In the genomic region with DNA sequence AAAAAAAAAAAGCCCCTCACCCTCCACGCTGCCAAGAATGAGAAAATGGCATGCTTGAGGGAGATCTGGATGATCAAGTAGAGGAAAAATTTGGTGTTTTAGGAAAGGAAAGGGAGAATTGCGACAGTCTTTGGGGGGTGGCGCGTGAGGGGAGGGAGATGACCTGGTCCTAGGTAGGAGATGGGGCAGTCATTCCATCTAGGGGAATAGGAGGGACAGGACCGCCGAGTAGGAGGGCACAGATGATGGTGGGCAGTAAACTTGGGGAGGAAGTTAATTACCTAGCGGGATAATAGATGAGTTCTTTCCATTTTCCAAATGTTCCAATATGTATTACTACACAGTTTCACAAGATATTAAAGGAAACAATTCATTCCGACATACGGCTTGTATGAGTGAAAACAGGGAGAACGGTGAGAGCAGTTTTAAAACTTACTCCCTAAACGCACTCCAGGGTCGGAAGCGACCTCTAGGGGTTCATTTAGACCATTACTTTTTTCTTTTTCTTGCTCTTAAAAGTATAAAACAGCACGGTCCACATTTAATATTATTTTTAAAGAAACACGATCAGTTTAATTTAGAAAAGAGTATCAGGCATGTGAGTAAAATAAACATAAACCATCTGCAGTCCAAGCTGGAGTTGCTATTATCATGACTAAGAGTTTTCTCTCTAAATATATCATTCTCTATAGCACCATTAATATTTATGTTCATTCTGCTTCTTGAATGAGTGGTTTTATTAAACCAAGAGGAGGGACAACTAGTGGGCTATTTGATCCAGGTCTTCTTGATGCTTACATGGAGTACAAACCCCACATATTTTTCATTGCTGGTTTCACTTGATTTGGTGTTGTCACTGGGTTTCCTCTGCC, we compare ENCODE assay signal across 8 cellular contexts. TPM values are rescaled to one million over a fixed set of nuclear protein-coding genes. Genes with fewer than 3 reads are reported as not detected.
DNase-seq lines count a peak whose midpoint lies in the region; ATAC-seq and TF ChIP-seq lines count a peak whose summit lies in the region.

No MANE protein-coding gene starts in this region.

- no peaks in the 10 kb centered on the region for H3K9me3 ChIP-seq in hepatocyte (ENCODE audit: low read depth)

- no peaks in the 10 kb centered on the region for H3K9me2 ChIP-seq in hepatocyte (replicated peaks; ENCODE audit: insufficient read depth)

- ATAC-seq in HG03432 (IDR thresholded peaks at IDR 0.05; ENCODE audit: unreplicated experiment): no peak

- H3K36me3 ChIP-seq in hepatocyte (replicated peaks; ENCODE audit: insufficient read depth, low read depth): no peaks in the 10 kb centered on the region

- intact Hi-C loops in activated T-helper 2 cell treated with anti-CD3 and anti-CD28 coated beads, Interferon-gamma antibody, Interleukin-2, Interleukin-4, amounts not matched to agents 10 μg/mL and 5 μg/mL and 100 μg/mL, durations not matched to agents 14 hours and 24 hours and 36 hours (cut with micrococcal nuclease): loop anchor here (1.0 kb wide), 1 partner anchor 160 kb away; no protein-coding TSS in a partner anchor

- H3K27me3 Mint-ChIP-seq in activated T-helper 2 cell treated with anti-CD3 and anti-CD28 coated beads, Interferon-gamma antibody, Interleukin-2, Interleukin-4, amounts not matched to agents 10 μg/mL and 5 μg/mL and 100 μg/mL, durations not matched to agents 14 hours and 24 hours and 36 hours (ENCODE audit: low read depth): peaks cover 27% of the 10 kb centered on the region

- H2AFZ ChIP-seq in hepatocyte: peak overlapping the region; percentile 38

- peak; percentile 53 for DNase-seq in AG20443 (ENCODE audit: low spot score)
- DNase-seq in GM10266 (ENCODE audit: extremely low spot score): no peak
- DNase-seq in NCI-H345 (lab: John Stamatoyannopoulos, UW): peak; percentile 38
- no peak for DNase-seq in activated T-helper 2 cell treated with anti-CD3 and anti-CD28 coated beads, Interferon-gamma antibody, Interleukin-2, Interleukin-4, amounts not matched to agents 10 μg/mL and 5 μg/mL and 100 μg/mL, durations not matched to agents 14 hours and 24 hours and 36 hours (ENCODE audit: low spot score)
- peak; percentile 79 for DNase-seq in hepatocyte (ENCODE audit: low spot score)
- peak; percentile 41 for DNase-seq in smooth muscle cell of the brain vasculature (ENCODE audit: low read depth, low spot score)
- no peak for DNase-seq in UCSD-AML1 (lab: John Stamatoyannopoulos, UW; ENCODE audit: unreplicated experiment)

- H3K9me3 Mint-ChIP-seq in activated T-helper 2 cell treated with anti-CD3 and anti-CD28 coated beads, Interferon-gamma antibody, Interleukin-2, Interleukin-4, amounts not matched to agents 10 μg/mL and 5 μg/mL and 100 μg/mL, durations not matched to agents 14 hours and 24 hours and 36 hours: no peaks in the 10 kb centered on the region

- H3K27me3 ChIP-seq in hepatocyte: no peaks in the 10 kb centered on the region

- no peak overlapping the region for H3K27ac ChIP-seq in hepatocyte

- peaks cover 15% of the 10 kb centered on the region for H3K79me2 ChIP-seq in hepatocyte

- 11% methylated on average over 15 of the region's 15 CpGs for whole genome bisulfite sequencing in hepatocyte (ENCODE audit: low lambda C conversion rate, missing lambda C conversion rate)

- peaks cover 21% of the 10 kb centered on the region for H3K4me1 Mint-ChIP-seq in activated T-helper 2 cell treated with anti-CD3 and anti-CD28 coated beads, Interferon-gamma antibody, Interleukin-2, Interleukin-4, amounts not matched to agents 10 μg/mL and 5 μg/mL and 100 μg/mL, durations not matched to agents 14 hours and 24 hours and 36 hours (ENCODE audit: low read depth)

- peak overlapping the region; percentile 60 for H3K4me3 Mint-ChIP-seq in activated T-helper 2 cell treated with anti-CD3 and anti-CD28 coated beads, Interferon-gamma antibody, Interleukin-2, Interleukin-4, amounts not matched to agents 10 μg/mL and 5 μg/mL and 100 μg/mL, durations not matched to agents 14 hours and 24 hours and 36 hours (ENCODE audit: low read depth)

- H3K4me1 ChIP-seq in hepatocyte (ENCODE audit: insufficient read depth): peaks cover 15% of the 10 kb centered on the region

- H4K20me1 ChIP-seq in hepatocyte (ENCODE audit: insufficient read depth, poor library complexity, severe bottlenecking): no peaks in the 10 kb centered on the region

- no peak overlapping the region for H3K27ac Mint-ChIP-seq in activated T-helper 2 cell treated with anti-CD3 and anti-CD28 coated beads, Interferon-gamma antibody, Interleukin-2, Interleukin-4, amounts not matched to agents 10 μg/mL and 5 μg/mL and 100 μg/mL, durations not matched to agents 14 hours and 24 hours and 36 hours

- peak overlapping the region; percentile 81 for H3K4me2 ChIP-seq in hepatocyte

- H3K4me3 ChIP-seq in hepatocyte: no peak overlapping the region

- TF ChIP-seq CTCF in GM10266 (IDR thresholded peaks at IDR 0.05; ENCODE audit: control insufficient read depth, insufficient read depth, low read depth, missing control alignments) (peak; percentile 59), hepatocyte (IDR thresholded peaks at IDR 0.05; ENCODE audit: poor library complexity) (peak; percentile 69)

- H3K36me3 Mint-ChIP-seq in activated T-helper 2 cell treated with anti-CD3 and anti-CD28 coated beads, Interferon-gamma antibody, Interleukin-2, Interleukin-4, amounts not matched to agents 10 μg/mL and 5 μg/mL and 100 μg/mL, durations not matched to agents 14 hours and 24 hours and 36 hours (ENCODE audit: low read depth): peaks cover under 1% of the 10 kb centered on the region

RNA-seq across cellular contexts. Expression of a gene that starts 3.0 kb away (rescaled TPM):
- total RNA-seq in activated T-helper 2 cell treated with anti-CD3 and anti-CD28 coated beads, Interferon-gamma antibody, Interleukin-2, Interleukin-4, amounts not matched to agents 10 μg/mL and 5 μg/mL and 100 μg/mL, durations not matched to agents 14 hours and 24 hours and 36 hours: 14.8 and 17.5 TPM in 2 replicates
- 11.3 and 18.1 TPM in 2 replicates for total RNA-seq in hepatocyte
- 19.5 and 24.3 TPM in 2 replicates for polyA plus RNA-seq in hepatocyte

RNA-seq across cellular contexts. Expression of a gene that starts 11.5 kb away (rescaled TPM):
- 4.7 and 4.8 TPM in 2 replicates for total RNA-seq in activated T-helper 2 cell treated with anti-CD3 and anti-CD28 coated beads, Interferon-gamma antibody, Interleukin-2, Interleukin-4, amounts not matched to agents 10 μg/mL and 5 μg/mL and 100 μg/mL, durations not matched to agents 14 hours and 24 hours and 36 hours
- 33.8 and 34.0 TPM in 2 replicates for total RNA-seq in hepatocyte
- polyA plus RNA-seq in hepatocyte: 38.7 and 40.6 TPM in 2 replicates

RNA-seq across cellular contexts. Expression of a gene that starts 41.1 kb away (rescaled TPM):
- not detected in 2 replicates for total RNA-seq in activated T-helper 2 cell treated with anti-CD3 and anti-CD28 coated beads, Interferon-gamma antibody, Interleukin-2, Interleukin-4, amounts not matched to agents 10 μg/mL and 5 μg/mL and 100 μg/mL, durations not matched to agents 14 hours and 24 hours and 36 hours
- 59.8 and 88.9 TPM in 2 replicates for total RNA-seq in hepatocyte
- 75.5 and 115 TPM in 2 replicates for polyA plus RNA-seq in hepatocyte

Comparison
In these comparisons a context has a peak if more than half of its experiments do, and no peak if none do; other contexts are left out.
1. DNase-seq: peak in AG20443 (single experiment), NCI-H345 (single experiment), hepatocyte (single experiment) and smooth muscle cell of the brain vasculature (single experiment); none in GM10266 (single experiment), activated T-helper 2 cell treated with anti-CD3 and anti-CD28 coated beads, Interferon-gamma antibody, Interleukin-2, Interleukin-4, amounts not matched to agents 10 μg/mL and 5 μg/mL and 100 μg/mL, durations not matched to agents 14 hours and 24 hours and 36 hours (single experiment) and UCSD-AML1 (single experiment).
2. RNA of a gene that starts 41.1 kb away (total RNA-seq): 59.8 to 88.9 TPM in hepatocyte; not detected in activated T-helper 2 cell treated with anti-CD3 and anti-CD28 coated beads, Interferon-gamma antibody, Interleukin-2, Interleukin-4, amounts not matched to agents 10 μg/mL and 5 μg/mL and 100 μg/mL, durations not matched to agents 14 hours and 24 hours and 36 hours; every median in the first group is over 10 times any median in the second.